ENCODE assay signal across 9 cellular contexts in genomic region chr19:46813570-46814358, GRCh38. TPM values are rescaled to one million over a fixed set of nuclear protein-coding genes. Genes with fewer than 3 reads are reported as not detected.
A peak's percentile ranks its signal among the peaks of the same experiment; 100 is the strongest.
DNase-seq lines count a peak whose midpoint lies in the region; ATAC-seq, FAIRE-seq and TF ChIP-seq lines count a peak whose summit lies in the region.
"Had no signal": no experiment of that assay in that cellular context is flagged by ENCODE, and none has a peak within 500 bp of the region (broad histone marks: within the 10 kb centered on the region; RNA-seq: fewer than 3 reads in every experiment).

No MANE protein-coding gene starts in this region.

- H3K4me1 ChIP-seq in HepG2 (ENCODE audit: insufficient read depth, low read length) (peaks cover 44% of the 10 kb centered on the region), tibial nerve (peaks cover 0 to 26% (median 12%) of the 10 kb centered on the region in 4 donors)

- no peak for TF ChIP-seq RAD21 in HepG2 (CRISPR knock-in tag; IDR thresholded peaks at IDR 0.05)

- no peaks in the 10 kb centered on the region for H3K79me2 ChIP-seq in HepG2 (ENCODE audit: insufficient read depth, low read length)

- H3K36me3 ChIP-seq in HepG2 (replicated peaks in 1 of 2; ENCODE audit: control insufficient read depth in 1 of 2, insufficient read depth in 2 of 2, low read length in 2 of 2) = no peaks in the 10 kb centered on the region
- no peaks in the 10 kb centered on the region for H3K36me3 ChIP-seq in tibial nerve

- peak; percentile 34 for ATAC-seq in HepG2
- ATAC-seq in GM18511 (IDR thresholded peaks at IDR 0.05; ENCODE audit: unreplicated experiment) = no peak
- no peak for ATAC-seq in GM21360 (IDR thresholded peaks at IDR 0.05; ENCODE audit: unreplicated experiment)
- ATAC-seq: T-helper 17 cell had no signal

- H3K9me3 ChIP-seq in HepG2 (ENCODE audit: low read length) = no peaks in the 10 kb centered on the region
- H3K9me3 ChIP-seq in tibial nerve = no peaks in the 10 kb centered on the region

- peaks cover 0 to 12% of the 10 kb centered on the region in 2 experiments; a peak in 4 of 5 replicates for H3K27me3 ChIP-seq in HepG2 (ENCODE audit: control insufficient read depth in 1 of 2, insufficient read depth in 2 of 2, low read length in 2 of 2)
- H3K27me3 ChIP-seq in tibial nerve = no peaks in the 10 kb centered on the region

- H3K9ac ChIP-seq in HepG2 (ENCODE audit: insufficient read depth, low read depth, low read length) = no peak overlapping the region

- WGBS in HepG2 (ENCODE audit: low lambda C conversion rate) = 2% methylated on average over 11 of the region's 11 CpGs
- 24% methylated on average over 11 of the region's 11 CpGs for WGBS in tibial nerve, 2 donors

- no peak for FAIRE-seq in HepG2 (lab: Jason Lieb, UNC)

- H4K20me1 ChIP-seq in HepG2 (ENCODE audit: insufficient read depth, low read length) = no peaks in the 10 kb centered on the region

- intact Hi-C loops in HepG2 (cut with micrococcal nuclease; ENCODE audit: unreplicated experiment) = no loop called here

- TF ChIP-seq CTCF in HepG2 (CRISPR knock-in tag; IDR thresholded peaks at IDR 0.05) (no peak), tibial nerve (IDR thresholded peaks at IDR 0.05) (no peak)

- no TSS peak for BruUV-seq in HepG2 (replicated peaks; lab: Mats Ljungman, UMichigan)

- DNase-seq in NCI-H1092 (lab: John Stamatoyannopoulos, UW) (peak; percentile 26), brain pericyte (ENCODE audit: low read depth, low spot score) (peak; percentile 47), HepG2 (ENCODE audit: low spot score) (peak; percentile 56), tibial nerve (ENCODE audit: low spot score in 2 of 2) (peak; percentile 81 to 83), HK-2 (ENCODE audit: unreplicated experiment) (no peak)
- DNase-seq: activated naive CD4-positive, alpha-beta T cell treated with Interleukin-2 at 50 U/mL for 16 hours; T-helper 17 cell had no signal

- TF ChIP-seq EP300 in HepG2 (IDR thresholded peaks at IDR 0.05; ENCODE audit: low read depth in 2 of 2, low read length in 2 of 2) (no peak), HepG2 (CRISPR knock-in tag; IDR thresholded peaks at IDR 0.05; ENCODE audit: borderline replicate concordance) (no peak), tibial nerve (IDR thresholded peaks at IDR 0.05) (peak; percentile 16 to 63)

- H3K4me3 ChIP-seq in HepG2 (replicated peaks in 1 of 3; ENCODE audit: insufficient read depth in 1 of 3, low read depth in 2 of 3, low read length in 3 of 3) (peak overlapping the region in 2 of 3 experiments; percentile 7 to 58; a peak in 2 of 6 replicates), tibial nerve (no peak overlapping the region)

- H3K27ac ChIP-seq in HepG2 (ENCODE audit: extremely low read length, insufficient read depth, low read length) (no peak overlapping the region), tibial nerve (peak overlapping the region; percentile 61 to 88 (median 72))

- in situ Hi-C loops in HepG2 (cut with HindIII; ENCODE audit: extremely low pct_ligation_motif_present, low pct_unique_long_range_greater_than_20kb) = no loop called here

- peak overlapping the region; percentile 72 for H3K4me2 ChIP-seq in HepG2 (ENCODE audit: low read depth, low read length)

- CTCF ChIA-PET in HepG2 (lab: Yijun Ruan, JAX; ENCODE audit: low intra/inter-chr PET ratio, low total read pairs) = no interaction called here

- TF ChIP-seq POLR2A in HepG2 (IDR thresholded peaks at IDR 0.05; ENCODE audit: insufficient read depth in 1 of 2, low read depth in 2 of 2, low read length in 2 of 2) (no peak), tibial nerve (IDR thresholded peaks at IDR 0.05) (no peak)

- no peak overlapping the region for H2AFZ ChIP-seq in HepG2 (ENCODE audit: low read length)

- POLR2A ChIA-PET in HepG2 (lab: Yijun Ruan, JAX) = interaction anchor here (1.3 to 1.7 kb wide), 4 partner anchors 10 to 26 kb away, joined by 3 to 6 read pairs (median 3); partner anchors contain the start of gene SLC1A5

TF ChIP-seq in HepG2, 621 proteins besides CTCF, POLR2A, EP300 and RAD21 (continues in another document):
- peak; percentile 39; the same call in 1 of the 2 replicates for TF ChIP-seq SOX5 (CRISPR knock-in tag; IDR thresholded peaks at IDR 0.05; ENCODE audit: borderline replicate concordance)

RNA-seq across cellular contexts. Expression of gene SLC1A5, which starts 25.4 kb away (rescaled TPM):
- 62.9 and 120 TPM in 2 replicates for total RNA-seq in HepG2 (2016; rRNA removed; fragmentation: Illumina TruSeq; extraction: Trizol)
- 32.1 and 33.8 TPM in 2 replicates for total RNA-seq in HepG2 (2016; cell fraction: cytosol; rRNA removed; fragmentation: Illumina TruSeq; extraction: Trizol; ENCODE audit: low read depth)
- 60.0 and 120 TPM in 2 replicates for total RNA-seq in HepG2 (2016; cell fraction: insoluble cytoplasmic fraction; rRNA removed; fragmentation: Illumina TruSeq; extraction: Trizol)
- total RNA-seq in HepG2 (2016; cell fraction: membrane; rRNA removed; fragmentation: Illumina TruSeq; extraction: Trizol) = 66.6 and 68.6 TPM in 2 replicates
- total RNA-seq in HepG2 (2016; cell fraction: nucleus; rRNA removed; fragmentation: Illumina TruSeq; extraction: Trizol) = 104 and 128 TPM in 2 replicates
- polyA plus RNA-seq in HepG2 (2011; rRNA removed) = 159 and 209 TPM in 2 replicates
- 144 and 165 TPM in 2 replicates for polyA plus RNA-seq in HepG2 (2011; cell fraction: cytosol; rRNA removed)
- polyA plus RNA-seq in HepG2 (2011; cell fraction: nucleus; rRNA removed) = 113 and 131 TPM in 2 replicates
- polyA plus RNA-seq in HepG2 (2012) = 119 and 235 TPM in 2 replicates
- 34.6 and 34.8 TPM in 2 replicates for polyA plus RNA-seq in HepG2 (2016; cell fraction: cytosol; fragmentation: Illumina TruSeq; extraction: Trizol; ENCODE audit: low read depth)
- polyA plus RNA-seq in HepG2 (2016; cell fraction: insoluble cytoplasmic fraction; fragmentation: Illumina TruSeq; extraction: Trizol; ENCODE audit: low read depth) = 74.0 and 78.9 TPM in 2 replicates
- 51.1 and 55.4 TPM in 2 replicates for polyA plus RNA-seq in HepG2 (2016; cell fraction: membrane; fragmentation: Illumina TruSeq; extraction: Trizol; ENCODE audit: low read depth)
- polyA plus RNA-seq in HepG2 (2016; cell fraction: nucleus; fragmentation: Illumina TruSeq; extraction: Trizol; ENCODE audit: insufficient read depth, low read depth) = 197 and 219 TPM in 2 replicates
- 282 and 502 TPM in 2 replicates for polyA minus RNA-seq in HepG2 (2011; rRNA and poly(A)+ RNA removed; ENCODE audit: low replicate concordance)
- 101 and 104 TPM in 2 replicates for polyA minus RNA-seq in HepG2 (2011; cell fraction: cytosol; rRNA and poly(A)+ RNA removed)
- 52.3 and 68.3 TPM in 2 replicates for polyA minus RNA-seq in HepG2 (2011; cell fraction: nucleus; rRNA and poly(A)+ RNA removed)
- total RNA-seq in tibial nerve = 100 to 1,000 TPM in 1 of 4 donors, 10 to 100 TPM in 3; 76.8 to 107 (median 83.4) TPM

RNA-seq across cellular contexts. Expression of gene AP2S1, which starts 36.9 kb away (rescaled TPM):
- 86.1 and 94.9 TPM in 2 replicates for total RNA-seq in HepG2 (2016; rRNA removed; fragmentation: Illumina TruSeq; extraction: Trizol)
- 77.4 and 107 TPM in 2 replicates for total RNA-seq in HepG2 (2016; cell fraction: cytosol; rRNA removed; fragmentation: Illumina TruSeq; extraction: Trizol; ENCODE audit: low read depth)
- 86.7 and 87.8 TPM in 2 replicates for total RNA-seq in HepG2 (2016; cell fraction: insoluble cytoplasmic fraction; rRNA removed; fragmentation: Illumina TruSeq; extraction: Trizol)
- 72.8 and 102 TPM in 2 replicates for total RNA-seq in HepG2 (2016; cell fraction: membrane; rRNA removed; fragmentation: Illumina TruSeq; extraction: Trizol)
- total RNA-seq in HepG2 (2016; cell fraction: nucleus; rRNA removed; fragmentation: Illumina TruSeq; extraction: Trizol) = 32.5 and 36.8 TPM in 2 replicates
- polyA plus RNA-seq in HepG2 (2011; rRNA removed) = 45.2 and 45.3 TPM in 2 replicates
- polyA plus RNA-seq in HepG2 (2011; cell fraction: cytosol; rRNA removed) = 60.1 and 80.0 TPM in 2 replicates
- 24.9 and 30.3 TPM in 2 replicates for polyA plus RNA-seq in HepG2 (2011; cell fraction: nucleus; rRNA removed)
- polyA plus RNA-seq in HepG2 (2012) = 32.6 and 51.2 TPM in 2 replicates
- 104 and 131 TPM in 2 replicates for polyA plus RNA-seq in HepG2 (2016; cell fraction: cytosol; fragmentation: Illumina TruSeq; extraction: Trizol; ENCODE audit: low read depth)
- polyA plus RNA-seq in HepG2 (2016; cell fraction: insoluble cytoplasmic fraction; fragmentation: Illumina TruSeq; extraction: Trizol; ENCODE audit: low read depth) = 99.5 and 113 TPM in 2 replicates
- polyA plus RNA-seq in HepG2 (2016; cell fraction: membrane; fragmentation: Illumina TruSeq; extraction: Trizol; ENCODE audit: low read depth) = 79.5 and 101 TPM in 2 replicates
- 58.8 and 65.6 TPM in 2 replicates for polyA plus RNA-seq in HepG2 (2016; cell fraction: nucleus; fragmentation: Illumina TruSeq; extraction: Trizol; ENCODE audit: insufficient read depth, low read depth)
- 39.3 and 98.7 TPM in 2 replicates for polyA minus RNA-seq in HepG2 (2011; rRNA and poly(A)+ RNA removed; ENCODE audit: low replicate concordance)
- 20.1 and 31.3 TPM in 2 replicates for polyA minus RNA-seq in HepG2 (2011; cell fraction: cytosol; rRNA and poly(A)+ RNA removed)
- polyA minus RNA-seq in HepG2 (2011; cell fraction: nucleus; rRNA and poly(A)+ RNA removed) = 8.5 and 11.1 TPM in 2 replicates
- total RNA-seq in tibial nerve = 100 to 1,000 TPM in 1 of 4 donors, 10 to 100 TPM in 3; 32.1 to 108 (median 64.6) TPM

RNA-seq across cellular contexts. Expression of gene ARHGAP35, which starts 47.0 kb away (rescaled TPM):
- 30.1 and 39.9 TPM in 2 replicates for total RNA-seq in HepG2 (2016; rRNA removed; fragmentation: Illumina TruSeq; extraction: Trizol)
- total RNA-seq in HepG2 (2016; cell fraction: cytosol; rRNA removed; fragmentation: Illumina TruSeq; extraction: Trizol; ENCODE audit: low read depth) = 7.4 and 8.7 TPM in 2 replicates
- 30.9 and 34.3 TPM in 2 replicates for total RNA-seq in HepG2 (2016; cell fraction: insoluble cytoplasmic fraction; rRNA removed; fragmentation: Illumina TruSeq; extraction: Trizol)
- total RNA-seq in HepG2 (2016; cell fraction: membrane; rRNA removed; fragmentation: Illumina TruSeq; extraction: Trizol) = 22.3 and 27.4 TPM in 2 replicates
- 30.0 and 36.8 TPM in 2 replicates for total RNA-seq in HepG2 (2016; cell fraction: nucleus; rRNA removed; fragmentation: Illumina TruSeq; extraction: Trizol)
- polyA plus RNA-seq in HepG2 (2011; rRNA removed) = 28.3 and 30.2 TPM in 2 replicates
- polyA plus RNA-seq in HepG2 (2011; cell fraction: cytosol; rRNA removed) = 19.6 and 22.6 TPM in 2 replicates
- polyA plus RNA-seq in HepG2 (2011; cell fraction: nucleus; rRNA removed) = 21.7 and 24.1 TPM in 2 replicates
- polyA plus RNA-seq in HepG2 (2012) = 33.6 and 34.8 TPM in 2 replicates
- polyA plus RNA-seq in HepG2 (2016; cell fraction: cytosol; fragmentation: Illumina TruSeq; extraction: Trizol; ENCODE audit: low read depth) = 1.4 and 1.7 TPM in 2 replicates
- polyA plus RNA-seq in HepG2 (2016; cell fraction: insoluble cytoplasmic fraction; fragmentation: Illumina TruSeq; extraction: Trizol; ENCODE audit: low read depth) = 17.7 and 24.1 TPM in 2 replicates
- 3.9 and 5.5 TPM in 2 replicates for polyA plus RNA-seq in HepG2 (2016; cell fraction: membrane; fragmentation: Illumina TruSeq; extraction: Trizol; ENCODE audit: low read depth)
- 28.8 and 32.3 TPM in 2 replicates for polyA plus RNA-seq in HepG2 (2016; cell fraction: nucleus; fragmentation: Illumina TruSeq; extraction: Trizol; ENCODE audit: insufficient read depth, low read depth)
- polyA minus RNA-seq in HepG2 (2011; rRNA and poly(A)+ RNA removed; ENCODE audit: low replicate concordance) = 33.9 and 80.3 TPM in 2 replicates
- polyA minus RNA-seq in HepG2 (2011; cell fraction: cytosol; rRNA and poly(A)+ RNA removed) = 28.8 and 37.8 TPM in 2 replicates
- 41.6 and 55.4 TPM in 2 replicates for polyA minus RNA-seq in HepG2 (2011; cell fraction: nucleus; rRNA and poly(A)+ RNA removed)
- total RNA-seq in tibial nerve = 10 to 100 TPM; 43.3 to 50.3 (median 48.6) TPM

Comparison
In these comparisons a context has a peak if more than half of its experiments do, and no peak if none do; other contexts are left out.
1. H3K4me3 ChIP-seq: peak in HepG2 (2 of 3); none in tibial nerve (0 of 4).